In genomic region chr20:59495894-59496510, GRCh38 we compare ENCODE assay signal across 8 cellular contexts.
DNase-seq lines count a peak whose midpoint lies in the region; ATAC-seq and TF ChIP-seq lines count a peak whose summit lies in the region.

No MANE protein-coding gene starts in this region.

- peaks cover 26% of the 10 kb centered on the region for H3K27me3 Mint-ChIP-seq in activated naive CD8-positive, alpha-beta T cell treated with anti-CD3 and anti-CD28 coated beads for 36 hours

- H3K27ac Mint-ChIP-seq in activated naive CD8-positive, alpha-beta T cell treated with anti-CD3 and anti-CD28 coated beads for 36 hours = no peak overlapping the region

- ATAC-seq in Right ventricle myocardium superior (ENCODE audit: poor library complexity) = peak; percentile 77
- ATAC-seq in psoas muscle = peak in 3 of 4 donors; percentile 30 to 67 (median 49)
- no peak for ATAC-seq in GM18519 (IDR thresholded peaks at IDR 0.05; ENCODE audit: low FRiP score, unreplicated experiment)
- ATAC-seq in HG02870 (IDR thresholded peaks at IDR 0.05; ENCODE audit: unreplicated experiment) = no peak

- H3K27me3 ChIP-seq in psoas muscle (ENCODE audit: insufficient read depth in 3 of 3, low read length in 2 of 3) = peaks cover 0 to 7% (median 5%) of the 10 kb centered on the region in 3 donors

- WGBS in psoas muscle, 3 donors = 10 to 14% (median 11%) methylated on average over 12 of the region's 12 CpGs

- H3K36me3 ChIP-seq in psoas muscle (ENCODE audit: insufficient read depth in 1 of 2, low read depth in 1 of 2) = no peaks in the 10 kb centered on the region

- peaks cover 6% of the 10 kb centered on the region for H3K9me3 Mint-ChIP-seq in activated naive CD8-positive, alpha-beta T cell treated with anti-CD3 and anti-CD28 coated beads for 36 hours

- intact Hi-C loops in Right ventricle myocardium superior (cut with DNase I) = no loop called here
- intact Hi-C loops in psoas muscle (cut with DNase I) = loop anchor here in 1 of 2 donors (5.0 to 10.0 kb wide), 2 partner anchors 271 to 629 kb away; no protein-coding TSS in a partner anchor

- DNase-seq in NCI-H1105 (lab: John Stamatoyannopoulos, UW) (peak; percentile 75), SW 1271 (lab: John Stamatoyannopoulos, UW) (peak; percentile 20 to 69), Right ventricle myocardium superior (peak; percentile 74), psoas muscle (peak; percentile 69 to 78)
- DNase-seq in activated naive CD8-positive, alpha-beta T cell treated with anti-CD3 and anti-CD28 coated beads for 36 hours = peak; percentile 62

- no peaks in the 10 kb centered on the region for H3K4me1 Mint-ChIP-seq in activated naive CD8-positive, alpha-beta T cell treated with anti-CD3 and anti-CD28 coated beads for 36 hours

- H3K9me3 ChIP-seq in psoas muscle = no peaks in the 10 kb centered on the region

- H3K36me3 Mint-ChIP-seq in activated naive CD8-positive, alpha-beta T cell treated with anti-CD3 and anti-CD28 coated beads for 36 hours = no peaks in the 10 kb centered on the region

- TF ChIP-seq CTCF in GM12872 (IDR thresholded peaks at IDR 0.05; ENCODE audit: insufficient read depth, low read depth, low read length) = peak; percentile 95
- peak; percentile 75 for TF ChIP-seq CTCF in psoas muscle (IDR thresholded peaks at IDR 0.05)

- no peak overlapping the region for H3K4me3 ChIP-seq in psoas muscle

- H3K4me1 ChIP-seq in psoas muscle = no peaks in the 10 kb centered on the region

- no peak overlapping the region for H3K4me3 Mint-ChIP-seq in activated naive CD8-positive, alpha-beta T cell treated with anti-CD3 and anti-CD28 coated beads for 36 hours

- H3K27ac ChIP-seq in psoas muscle = no peak overlapping the region

Comparison
In these comparisons a context has a peak if more than half of its experiments do, and no peak if none do; other contexts are left out.
1. ATAC-seq: peak in Right ventricle myocardium superior (single experiment) and psoas muscle (3 of 4); none in GM18519 (single experiment) and HG02870 (single experiment).
2. Peak in every context shown above with its lines, with median percentiles within 50 percentile points of each other: DNase-seq.